ENCODE assay signal across 11 cellular contexts in the genomic region with DNA sequence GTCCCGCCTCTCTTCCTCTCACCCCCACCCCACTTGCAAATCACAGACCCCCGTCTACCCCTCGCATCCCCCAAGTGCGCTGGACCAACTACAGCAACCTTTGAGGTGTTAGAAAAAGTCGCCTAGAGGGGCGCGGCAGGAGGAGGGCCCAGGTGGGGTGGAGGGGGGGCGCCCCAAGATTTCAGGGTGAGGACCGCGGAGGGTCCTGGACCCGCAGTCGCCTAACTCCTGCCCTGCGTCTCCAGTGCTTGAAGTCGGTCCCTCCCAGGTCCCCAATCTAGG. TPM values are rescaled to one million over a fixed set of nuclear protein-coding genes. Genes with fewer than 3 reads are reported as not detected.
A peak's percentile ranks its signal among the peaks of the same experiment; 100 is the strongest.
DNase-seq lines count a peak whose midpoint lies in the region; TF ChIP-seq lines count a peak whose summit lies in the region.
"Had no signal": no experiment of that assay in that cellular context is flagged by ENCODE, and none has a peak within 500 bp of the region (broad histone marks: within the 10 kb centered on the region; RNA-seq: fewer than 3 reads in every experiment).

No MANE protein-coding gene starts in this region.

- H3K4me2 ChIP-seq in mammary epithelial cell (ENCODE audit: insufficient read depth, low read depth, low read length): peak overlapping the region; percentile 88

- H3K4me1 ChIP-seq in HUES48 (ENCODE audit: control insufficient read depth, insufficient read depth, low read length): peaks cover 15% of the 10 kb centered on the region
- peaks cover 7% of the 10 kb centered on the region for H3K4me1 ChIP-seq in mammary epithelial cell (ENCODE audit: insufficient read depth, low read length)
- peaks cover 0 to 22% (median 17%) of the 10 kb centered on the region in 6 donors for H3K4me1 ChIP-seq in spleen

- H3K27ac ChIP-seq in HUES48 (ENCODE audit: low read depth, low read length) (no peak overlapping the region), mammary epithelial cell (ENCODE audit: insufficient read depth, low read depth, low read length) (no peak overlapping the region), spleen (no peak overlapping the region)

- no peaks in the 10 kb centered on the region for H4K20me1 ChIP-seq in mammary epithelial cell (ENCODE audit: insufficient read depth, low read length)

- no peak overlapping the region for H2AFZ ChIP-seq in mammary epithelial cell (ENCODE audit: low read depth, low read length)

- no peak for DNase-seq in mammary epithelial cell
- no peak for DNase-seq in lower leg skin (ENCODE audit: low spot score in 2 of 2)
- DNase-seq in spleen: no peak
- DNase-seq in stimulated activated CD4-positive, alpha-beta T cell treated with anti-CD3 and anti-CD28 coated beads, Interleukin-4, amount 100 ng/mL, for 24 hours: no peak
- DNase-seq in activated CD4-positive, alpha-beta T cell treated with anti-CD3 and anti-CD28 coated beads, Interleukin-2, amount 50 U/mL, for 1 hour: no peak
- no peak for DNase-seq in SHP77 treated with DMSO at 0.1 percent for 48 hours (lab: John Stamatoyannopoulos, UW)
- no peak for DNase-seq in NCI-H510A treated with DMSO at 0.1 percent for 48 hours (lab: John Stamatoyannopoulos, UW)
- DNase-seq: activated CD4-positive, CD25-positive, alpha-beta regulatory T cell; naive B cell had no signal

- WGBS in mammary epithelial cell (ENCODE audit: low coverage, missing lambda C conversion rate): 7% methylated on average over 6 of the region's 14 CpGs
- 2 to 3% methylated on average over 7 to 10 of the region's 14 CpGs for WGBS in lower leg skin, 2 donors
- WGBS in spleen, 5 donors: 3 to 6% (median 4%) methylated on average over 10 to 14 of the region's 14 CpGs

- H3K4me3 ChIP-seq in HUES48 (ENCODE audit: low read depth, low read length): peak overlapping the region; percentile 70
- peak overlapping the region in 1 of 3 experiments; percentile 40 for H3K4me3 ChIP-seq in mammary epithelial cell (replicated peaks in 1 of 3; ENCODE audit: insufficient read depth in 1 of 3, low read depth in 2 of 3, low read length in 3 of 3)
- peak overlapping the region; percentile 37 for H3K4me3 ChIP-seq in lower leg skin (ENCODE audit: low read depth, poor library complexity, severe bottlenecking)
- H3K4me3 ChIP-seq in spleen: peak overlapping the region in 7 of 8 donors; percentile 14 to 66 (median 35)

- TF ChIP-seq CTCF in mammary epithelial cell (conservative IDR thresholded peaks at IDR 0.05 in 1 of 2, IDR thresholded peaks at IDR 0.05 in 1 of 2; ENCODE audit: extremely low read depth in 1 of 2, insufficient read depth in 1 of 2, low read depth in 1 of 2, low read length in 2 of 2): no peak
- no peak for TF ChIP-seq CTCF in lower leg skin (IDR thresholded peaks at IDR 0.05)
- TF ChIP-seq CTCF in spleen (IDR thresholded peaks at IDR 0.05 in 8 of 11, conservative IDR thresholded peaks at IDR 0.05 in 3 of 11): no peak

- intact Hi-C loops in mammary epithelial cell (cut with micrococcal nuclease) (no loop called here), lower leg skin (cut with DNase I; ENCODE audit: low total_unique reads) (no loop called here), spleen (cut with DNase I; ENCODE audit: low total_unique reads) (no loop called here)

- 0 out of 2 replicates have a peak, but pooled peaks cover 2% of the 10 kb centered on the region for H3K9me3 ChIP-seq in HUES48 (ENCODE audit: control insufficient read depth, insufficient read depth, low read length)
- H3K9me3 ChIP-seq in mammary epithelial cell (replicated peaks; ENCODE audit: insufficient read depth, low read length): no peaks in the 10 kb centered on the region
- peaks cover 0 to 9% (median 0%) of the 10 kb centered on the region in 8 donors for H3K9me3 ChIP-seq in spleen

- no TSS peak for BruUV-seq in mammary epithelial cell (replicated peaks; lab: Mats Ljungman, UMichigan)

- no peaks in the 10 kb centered on the region for H3K79me2 ChIP-seq in mammary epithelial cell (ENCODE audit: insufficient read depth, low read length)

- dilution Hi-C loops in mammary epithelial cell (cut with HindIII; ENCODE audit: low sequenced_read_pairs): no loop called here

- CTCF ChIA-PET in mammary epithelial cell (lab: Charles Lee; ENCODE audit: low non-redundant PET): no interaction called here

- peaks cover 95% of the 10 kb centered on the region for H3K27me3 ChIP-seq in HUES48 (ENCODE audit: control insufficient read depth, insufficient read depth, low read length)
- H3K27me3 ChIP-seq in mammary epithelial cell (ENCODE audit: insufficient read depth, low read length): peaks cover 44% of the 10 kb centered on the region
- peaks cover 0 to 73% (median 29%) of the 10 kb centered on the region in 7 donors for H3K27me3 ChIP-seq in spleen (replicated peaks in 1 of 7)

- no peaks in the 10 kb centered on the region for H3K36me3 ChIP-seq in HUES48 (ENCODE audit: control insufficient read depth, insufficient read depth, low read length)
- H3K36me3 ChIP-seq in mammary epithelial cell (ENCODE audit: insufficient read depth, low read length): no peaks in the 10 kb centered on the region
- H3K36me3 ChIP-seq in spleen: no peaks in the 10 kb centered on the region

- H3K9ac ChIP-seq in HUES48 (ENCODE audit: low read depth, low read length) (no peak overlapping the region), mammary epithelial cell (ENCODE audit: insufficient read depth, low read length) (no peak overlapping the region)

- TF ChIP-seq POLR2A in lower leg skin (IDR thresholded peaks at IDR 0.05) (no peak), spleen (IDR thresholded peaks at IDR 0.05) (no peak)

- in situ Hi-C loops in mammary epithelial cell (cut with MboI; ENCODE audit: low sequenced_read_pairs in 2 of 2): loop anchor here in 1 of 2 donors (25.0 kb wide), 1 partner anchor 554 kb away; no protein-coding TSS in a partner anchor

RNA-seq across cellular contexts. Expression of a gene that starts 0.4 kb away (rescaled TPM):
- 10 to 100 TPM; 20.6 to 26.0 TPM for total RNA-seq in mammary epithelial cell
- polyA plus RNA-seq in mammary epithelial cell: 0.10 TPM
- polyA minus RNA-seq in mammary epithelial cell: not detected
- total RNA-seq in lower leg skin: 1 to 10 TPM in 3 of 4 donors, under 1 TPM in 1; 0.72 to 4.4 (median 2.7) TPM
- total RNA-seq in spleen: 10 to 100 TPM in 6 of 7 donors, 1 to 10 TPM in 1; 9.6 to 16.8 (median 13.0) TPM
- polyA plus RNA-seq in spleen: 1 to 10 TPM; 6.0 to 7.4 (median 7.4) TPM
- total RNA-seq: M059J had no signal
